1 cellular context compared by ENCODE assay signal in genomic region chr11:123176785-123177184, GRCh38.
TF ChIP-seq lines count a peak whose summit lies in the region.

No MANE protein-coding gene starts in this region.

TF ChIP-seq in H1, 55 proteins besides CTCF, POLR2A, EP300 and RAD21:
- TF ChIP-seq RFX5 (IDR thresholded peaks at IDR 0.05; ENCODE audit: borderline replicate concordance, low read depth, low read length) (no peak), CTBP2 (IDR thresholded peaks at IDR 0.05; ENCODE audit: borderline replicate concordance, insufficient read depth, insufficient read length, low read length) (no peak), SP1 (IDR thresholded peaks at IDR 0.05; ENCODE audit: low read depth, low read length) (no peak), PHF8 (conservative IDR thresholded peaks at IDR 0.05; ENCODE audit: low read depth, low read length) (no peak), NANOG (IDR thresholded peaks at IDR 0.05; ENCODE audit: insufficient read depth, low read depth, low read length, poor library complexity, severe bottlenecking) (no peak), SIRT6 (IDR thresholded peaks at IDR 0.05; ENCODE audit: low read length) (no peak), CHD2 (IDR thresholded peaks at IDR 0.05; ENCODE audit: low read length) (no peak), GABPA (IDR thresholded peaks at IDR 0.05; ENCODE audit: borderline replicate concordance, insufficient read depth, low read length) (no peak), RXRA (IDR thresholded peaks at IDR 0.05; ENCODE audit: insufficient read depth, low read depth, low read length) (no peak), KDM4A (IDR thresholded peaks at IDR 0.05; ENCODE audit: low read depth, low read length, severe bottlenecking) (no peak)
TF ChIP-seq in H1: peak in this region for 0.
